Comparison of ENCODE assay signal across 8 cellular contexts in genomic region chr17:77363821-77364361, GRCh38.
DNase-seq lines count a peak whose midpoint lies in the region; ATAC-seq and TF ChIP-seq lines count a peak whose summit lies in the region.

No MANE protein-coding gene starts in this region.

- DNase-seq in G401 (ENCODE audit: low spot score) (peak; percentile 71), Right ventricle myocardium superior (peak; percentile 64), spleen (peak; percentile 79), GM13977 (ENCODE audit: low spot score) (no peak)
- DNase-seq in activated T-cell treated with anti-CD3 and anti-CD28 coated beads, Interleukin-2, amount 50 U/mL, for 1 hour = peak; percentile 53

- intact Hi-C loops in Right ventricle myocardium superior (cut with DNase I) = no loop called here
- intact Hi-C loops in spleen (cut with DNase I; ENCODE audit: low total_unique reads) = no loop called here

- WGBS in spleen, 5 donors = 35 to 48% (median 45%) methylated on average over 17 of the region's 17 CpGs

- no peak overlapping the region for H3K4me3 ChIP-seq in spleen

- TF ChIP-seq POLR2A in spleen (IDR thresholded peaks at IDR 0.05) = no peak

- H3K36me3 ChIP-seq in spleen = peaks cover 0 to 4% (median 0%) of the 10 kb centered on the region in 6 donors

- TF ChIP-seq CTCF in spleen (IDR thresholded peaks at IDR 0.05 in 8 of 11, conservative IDR thresholded peaks at IDR 0.05 in 3 of 11) (no peak), GM13977 (IDR thresholded peaks at IDR 0.05; ENCODE audit: extremely low read depth, insufficient read depth, missing control alignments) (no peak)

- H3K27ac ChIP-seq in spleen = peak overlapping the region in 2 of 8 donors; percentile 3 to 60

- no peaks in the 10 kb centered on the region for H3K27me3 ChIP-seq in spleen (replicated peaks in 1 of 7)

- H3K4me1 ChIP-seq in spleen = peaks cover 21 to 79% (median 58%) of the 10 kb centered on the region in 6 donors

- no peaks in the 10 kb centered on the region for H3K9me3 ChIP-seq in spleen

- ATAC-seq in Right ventricle myocardium superior (ENCODE audit: poor library complexity) (peak; percentile 23), GM18858 (IDR thresholded peaks at IDR 0.05; ENCODE audit: unreplicated experiment) (no peak), HG02884 (IDR thresholded peaks at IDR 0.05; ENCODE audit: unreplicated experiment) (no peak), GM21381 (IDR thresholded peaks at IDR 0.05; ENCODE audit: unreplicated experiment) (no peak)

- in situ Hi-C loops in G401 (cut with HindIII; ENCODE audit: low sequenced_read_pairs) = no loop called here
- in situ Hi-C loops in GM13977 (cut with MboI; ENCODE audit: low pct_unique_long_range_greater_than_20kb, low sequenced_read_pairs, unreplicated experiment) = no loop called here
